8 cellular contexts compared by ENCODE assay signal in genomic region chr15:82952156-82953081, GRCh38. TPM values are rescaled to one million over a fixed set of nuclear protein-coding genes. Genes with fewer than 3 reads are reported as not detected.
A peak's percentile ranks its signal among the peaks of the same experiment; 100 is the strongest.
DNase-seq lines count a peak whose midpoint lies in the region; ATAC-seq and TF ChIP-seq lines count a peak whose summit lies in the region.

Gene HOMER2, minus strand, starts transcription at chr15:82952720. Its CDS starts 185 bp downstream, at chr15:82952535.

- H3K9ac ChIP-seq in smooth muscle cell (ENCODE audit: low read depth): peak within 1 kb of the TSS; percentile 28

- peak within 1 kb of the TSS; percentile 97 for H3K4me2 ChIP-seq in smooth muscle cell

- H2AFZ ChIP-seq in smooth muscle cell (ENCODE audit: low read depth): peak within 1 kb of the TSS; percentile 86

- H3K79me2 ChIP-seq in smooth muscle cell (ENCODE audit: low read depth): no peaks in the 10 kb centered on the region

- H3K4me1 ChIP-seq in smooth muscle cell (ENCODE audit: low read depth): no peaks in the 10 kb centered on the region

- H3K9me3 ChIP-seq in smooth muscle cell (replicated peaks; ENCODE audit: low read depth): no peaks in the 10 kb centered on the region

- H3K36me3 ChIP-seq in brain microvascular endothelial cell (replicated peaks) (no peaks in the 10 kb centered on the region), smooth muscle cell (ENCODE audit: low read depth) (no peaks in the 10 kb centered on the region)

- H3K4me3 ChIP-seq in brain microvascular endothelial cell (ENCODE audit: low read depth, low read length): peak within 1 kb of the TSS; percentile 40
- peak within 1 kb of the TSS; percentile 67 for H3K4me3 ChIP-seq in smooth muscle cell

- H4K20me1 ChIP-seq in smooth muscle cell (ENCODE audit: low read depth): no peaks in the 10 kb centered on the region

- DNase-seq in stimulated activated CD4-positive, alpha-beta T cell treated with anti-CD3 and anti-CD28 coated beads, Interleukin-4, amount 100 ng/mL, for 1 hour: peak; percentile 19
- DNase-seq in stimulated activated CD4-positive, alpha-beta T cell treated with anti-CD3 and anti-CD28 coated beads, Interleukin-4, amount 100 ng/mL, for 24 hours: no peak
- DNase-seq in NCI-H526 treated with DMSO at 0.1 percent for 48 hours (lab: John Stamatoyannopoulos, UW): peak; percentile 56
- no peak for DNase-seq in brain microvascular endothelial cell
- DNase-seq in islet precursor cell: peak; percentile 59
- no peak for DNase-seq in smooth muscle cell (lab: John Stamatoyannopoulos, UW; ENCODE audit: unreplicated experiment)
- DNase-seq in cortex of kidney (lab: John Stamatoyannopoulos, UW): no peak

- WGBS in smooth muscle cell (ENCODE audit: low lambda C conversion rate): 2% methylated on average over 54 of the region's 119 CpGs

- H3F3A ChIP-seq in smooth muscle cell (ENCODE audit: low read depth): no peaks in the 10 kb centered on the region

- ATAC-seq in HG02571 (IDR thresholded peaks at IDR 0.05; ENCODE audit: unreplicated experiment): no peak

- in situ Hi-C loops in brain microvascular endothelial cell (cut with HindIII; ENCODE audit: low pct_ligation_motif_present, low sequenced_read_pairs): no loop called here

- H3K27me3 ChIP-seq in brain microvascular endothelial cell (replicated peaks) (peaks cover 7% of the 10 kb centered on the region), smooth muscle cell (ENCODE audit: low read depth) (peaks cover 34% of the 10 kb centered on the region)

- no peak within 1 kb of the TSS for H3K27ac ChIP-seq in brain microvascular endothelial cell
- no peak within 1 kb of the TSS for H3K27ac ChIP-seq in smooth muscle cell (ENCODE audit: low read depth)

- TF ChIP-seq CTCF in brain microvascular endothelial cell (IDR thresholded peaks at IDR 0.05; ENCODE audit: low read depth, low read length, missing control alignments) (no peak), smooth muscle cell (IDR thresholded peaks at IDR 0.05; ENCODE audit: borderline replicate concordance, insufficient read depth, poor library complexity, severe bottlenecking) (no peak)

RNA-seq across cellular contexts. Expression of gene HOMER2, which starts in this region (rescaled TPM):
- total RNA-seq in smooth muscle cell: 16.7 and 18.8 TPM in 2 replicates
- 3.1 and 9.9 TPM in 2 replicates for polyA plus RNA-seq in smooth muscle cell

Comparison
In these comparisons a context has a peak if more than half of its experiments do, and no peak if none do; other contexts are left out.
1. DNase-seq: peak in stimulated activated CD4-positive, alpha-beta T cell treated with anti-CD3 and anti-CD28 coated beads, Interleukin-4, amount 100 ng/mL, for 1 hour (single experiment), NCI-H526 treated with DMSO at 0.1 percent for 48 hours (single experiment) and islet precursor cell (single experiment); none in stimulated activated CD4-positive, alpha-beta T cell treated with anti-CD3 and anti-CD28 coated beads, Interleukin-4, amount 100 ng/mL, for 24 hours (single experiment), brain microvascular endothelial cell (single experiment), smooth muscle cell (single experiment) and cortex of kidney (single experiment).